ENCODE assay signal across 26 cellular contexts in the genomic region with DNA sequence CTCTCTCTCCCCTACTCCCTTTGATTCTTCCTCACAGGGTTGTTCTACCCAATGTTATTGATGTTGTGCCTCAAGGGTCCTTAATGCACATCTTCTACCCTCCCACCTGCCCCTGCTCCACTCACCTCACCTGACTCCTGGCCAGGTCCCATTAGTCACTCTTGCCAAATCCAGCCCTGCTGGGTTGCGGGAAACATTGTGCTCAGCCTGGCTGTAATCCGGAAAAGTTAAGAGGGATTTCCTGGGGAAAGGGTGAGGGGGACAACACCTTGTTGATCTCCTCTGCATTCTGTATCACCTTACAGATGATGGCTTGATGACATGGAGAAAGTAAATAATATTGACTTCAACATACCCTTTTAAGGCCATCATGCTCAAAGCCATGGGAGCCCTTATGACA.
"Had no signal": no experiment of that assay in that cellular context is flagged by ENCODE, and none has a peak within 500 bp of the region (broad histone marks: within the 10 kb centered on the region; RNA-seq: fewer than 3 reads in every experiment).

No MANE protein-coding gene starts in this region.

- H3K9me3 Mint-ChIP-seq: activated naive CD4-positive, alpha-beta T cell treated with anti-CD3 and anti-CD28 coated beads for 36 hours; activated naive CD8-positive, alpha-beta T cell treated with anti-CD3 and anti-CD28 coated beads for 36 hours; activated T-helper 1 cell treated with anti-CD3 and anti-CD28 coated beads, Interleukin-12 subunit alpha, Interleukin-12 subunit beta, Interleukin-2, Interleukin-4 antibody, amounts not matched to agents 30 ng/mL and 10 ng/mL and 1 ng/mL, durations not matched to agents 14 hours and 24 hours and 36 hours; mesothelial cell of epicardium; naive B cell; nephron progenitor cell; stimulated activated naive CD8-positive, alpha-beta T cell treated with anti-CD3 and anti-CD28 coated beads, Interleukin-15, Interleukin-2, amounts not matched to agents 100 ng/mL and 50 ng/mL, for 24 hours; type B pancreatic cell had no signal

- H3K4me3 ChIP-seq: adrenal gland, ascending aorta, ovary, right lobe of liver, skin epidermis, vagina had no signal

- H3K27me3 ChIP-seq: adrenal gland, ascending aorta, brain microvascular endothelial cell, ovary, right lobe of liver, vagina had no signal

- H3K27ac Mint-ChIP-seq: activated naive CD4-positive, alpha-beta T cell treated with anti-CD3 and anti-CD28 coated beads for 36 hours; activated naive CD8-positive, alpha-beta T cell treated with anti-CD3 and anti-CD28 coated beads for 36 hours; activated T-helper 1 cell treated with anti-CD3 and anti-CD28 coated beads, Interleukin-12 subunit alpha, Interleukin-12 subunit beta, Interleukin-2, Interleukin-4 antibody, amounts not matched to agents 30 ng/mL and 10 ng/mL and 1 ng/mL, durations not matched to agents 14 hours and 24 hours and 36 hours; mesothelial cell of epicardium; naive B cell; progenitor cell of endocrine pancreas; stimulated activated naive CD8-positive, alpha-beta T cell treated with anti-CD3 and anti-CD28 coated beads, Interleukin-15, Interleukin-2, amounts not matched to agents 100 ng/mL and 50 ng/mL, for 24 hours; type B pancreatic cell had no signal

- H3K36me3 Mint-ChIP-seq: activated naive CD8-positive, alpha-beta T cell treated with anti-CD3 and anti-CD28 coated beads for 36 hours; mesothelial cell of epicardium; naive B cell; type B pancreatic cell had no signal

- ATAC-seq: esophagus mucosa had no signal

- H3K4me1 Mint-ChIP-seq: activated naive CD8-positive, alpha-beta T cell treated with anti-CD3 and anti-CD28 coated beads for 36 hours; naive B cell had no signal

- H3K4me3 Mint-ChIP-seq: activated naive CD4-positive, alpha-beta T cell treated with anti-CD3 and anti-CD28 coated beads for 36 hours; activated naive CD8-positive, alpha-beta T cell treated with anti-CD3 and anti-CD28 coated beads for 36 hours; activated T-helper 1 cell treated with anti-CD3 and anti-CD28 coated beads, Interleukin-12 subunit alpha, Interleukin-12 subunit beta, Interleukin-2, Interleukin-4 antibody, amounts not matched to agents 30 ng/mL and 10 ng/mL and 1 ng/mL, durations not matched to agents 14 hours and 24 hours and 36 hours; mesothelial cell of epicardium; naive B cell; nephron progenitor cell; stimulated activated naive CD8-positive, alpha-beta T cell treated with anti-CD3 and anti-CD28 coated beads, Interleukin-15, Interleukin-2, amounts not matched to agents 100 ng/mL and 50 ng/mL, for 24 hours; type B pancreatic cell had no signal

- H3K36me3 ChIP-seq: adrenal gland, ascending aorta, brain microvascular endothelial cell, ovary, right lobe of liver, vagina had no signal

- H3K27ac ChIP-seq: adrenal gland, ascending aorta, brain microvascular endothelial cell, ovary, right lobe of liver, skin epidermis, vagina had no signal

- H3K4me1 ChIP-seq: adrenal gland, ascending aorta, right lobe of liver, vagina had no signal

- H3K9me3 ChIP-seq: adrenal gland, ascending aorta, ovary, right lobe of liver, vagina had no signal

- DNase-seq: activated CD4-positive, alpha-beta T cell treated with anti-CD3 and anti-CD28 coated beads for 48 hours; activated CD4-positive, alpha-beta T cell treated with anti-CD3 and anti-CD28 coated beads, Interleukin-2, amount 50 U/mL, for 48 hours; activated CD8-positive, alpha-beta memory T cell treated with anti-CD3 and anti-CD28 coated beads for 24 hours; activated effector memory CD4-positive, alpha-beta T cell treated with anti-CD3 and anti-CD28 coated beads, Interleukin-2, amount 50 U/mL, for 16 hours; activated naive CD4-positive, alpha-beta T cell treated with anti-CD3 and anti-CD28 coated beads for 36 hours; activated naive CD8-positive, alpha-beta T cell treated with anti-CD3 and anti-CD28 coated beads for 36 hours; activated T-cell treated with anti-CD3 and anti-CD28 coated beads, Interleukin-2, amount 50 U/mL, for 1 hour; adrenal gland; brain microvascular endothelial cell; caudate nucleus; hippocampal formation; naive B cell; nephron progenitor cell; ovary; stimulated activated CD4-positive, alpha-beta T cell treated with anti-CD3 and anti-CD28 coated beads, Interleukin-12 subunit alpha, Interleukin-12 subunit beta, amount 100 ng/mL, for 4 hours; stimulated activated CD4-positive, alpha-beta T cell treated with anti-CD3 and anti-CD28 coated beads, Interleukin-4, amount 100 ng/mL, for 1 hour had no signal
